Comparison of ENCODE assay signal across 7 cellular contexts in genomic region chr1:148738667-148739066, GRCh38. TPM values are rescaled to one million over a fixed set of nuclear protein-coding genes. Genes with fewer than 3 reads are reported as not detected.
DNase-seq lines count a peak whose midpoint lies in the region; ATAC-seq and TF ChIP-seq lines count a peak whose summit lies in the region.
"Not testable (repeated sequence)": the region's sequence is repeated elsewhere in the genome, so short reads cannot be mapped to it uniquely, and the experiment has no call there.
"Had no signal": no experiment of that assay in that cellular context is flagged by ENCODE, and none has a peak within 500 bp of the region (broad histone marks: within the 10 kb centered on the region; RNA-seq: fewer than 3 reads in every experiment).

No MANE protein-coding gene starts in this region.

- H3K4me1 ChIP-seq in left lung, right lobe of liver: not testable (repeated sequence)

- TF ChIP-seq POLR2A in right lobe of liver (IDR thresholded peaks at IDR 0.05): not testable (repeated sequence)

- TF ChIP-seq CTCF in left lung (IDR thresholded peaks at IDR 0.05); right lobe of liver (IDR thresholded peaks at IDR 0.05): not testable (repeated sequence)

- not testable (repeated sequence) for H3K27me3 ChIP-seq in left lung, right lobe of liver

- not testable (repeated sequence) for H3K36me3 ChIP-seq in left lung, right lobe of liver

- intact Hi-C loops in left lung (cut with DNase I); right lobe of liver (cut with DNase I): not testable (repeated sequence)

- not testable (repeated sequence) for H3K4me3 ChIP-seq in left lung, right lobe of liver

- H3K27ac ChIP-seq in left lung, right lobe of liver: not testable (repeated sequence)

- ATAC-seq in left lobe of liver: peak; percentile 73
- ATAC-seq in left lung: peak; percentile 43
- ATAC-seq in right lobe of liver: peak; percentile 44 to 54 (median 50)

- WGBS in right lobe of liver (ENCODE audit: insufficient coverage, low coverage, low lambda C conversion rate, missing lambda C conversion rate): no CpG with 5 or more reads among the region's 6 CpGs

- DNase-seq in left lobe of liver (ENCODE audit: low spot score); left lung; right lobe of liver: not testable (repeated sequence)

- H3K9me3 ChIP-seq in left lung, right lobe of liver: not testable (repeated sequence)

RNA-seq across cellular contexts. Expression of gene NUDT4B, which starts 9.9 kb away (rescaled TPM):
- total RNA-seq in left lobe of liver: 0.33 TPM
- total RNA-seq in left lung: 1 to 10 TPM in 1 of 2 donors, under 1 TPM in 1; 0.90 to 2.5 TPM
- 10 to 100 TPM in 1 of 6 experiments, 1 to 10 TPM in 4, under 1 TPM in 1; 0.42 to 17.6 (median 2.5) TPM for total RNA-seq in right lobe of liver
- total RNA-seq: A673; Caco-2; CD4-positive, CD25-positive, alpha-beta regulatory T cell; CD8-positive, alpha-beta T cell had no signal
